ENCODE assay signal across 13 cellular contexts in genomic region chr10:101529720-101530553, GRCh38.
"Had no signal": no experiment of that assay in that cellular context is flagged by ENCODE, and none has a peak within 500 bp of the region (broad histone marks: within the 10 kb centered on the region; RNA-seq: fewer than 3 reads in every experiment).

No MANE protein-coding gene starts in this region.

- H3K27me3 ChIP-seq: brain microvascular endothelial cell, ovary, transverse colon had no signal

- ATAC-seq: activated T-cell treated with anti-CD3 and anti-CD28 coated beads, Interleukin-2, amount 50 U/mL, for 4 hours had no signal

- H3K27ac ChIP-seq: brain microvascular endothelial cell, ovary, skin epidermis, transverse colon had no signal

- H3K4me3 ChIP-seq: ovary, skin epidermis, transverse colon had no signal

- H3K36me3 ChIP-seq: brain microvascular endothelial cell, ovary had no signal

- H3K9me3 ChIP-seq: ovary, transverse colon had no signal

- DNase-seq: activated CD4-positive, alpha-beta memory T cell treated with anti-CD3 and anti-CD28 coated beads for 36 hours; activated CD4-positive, alpha-beta T cell treated with anti-CD3 and anti-CD28 coated beads for 1 hour; activated gamma-delta T cell; activated T-cell treated with anti-CD3 and anti-CD28 coated beads, Interleukin-2, amount 50 U/mL, for 4 hours; amygdala; brain microvascular endothelial cell; hippocampal formation; mammary epithelial cell; ovary; retina; SW 1271; transverse colon had no signal
